In the genomic region with DNA sequence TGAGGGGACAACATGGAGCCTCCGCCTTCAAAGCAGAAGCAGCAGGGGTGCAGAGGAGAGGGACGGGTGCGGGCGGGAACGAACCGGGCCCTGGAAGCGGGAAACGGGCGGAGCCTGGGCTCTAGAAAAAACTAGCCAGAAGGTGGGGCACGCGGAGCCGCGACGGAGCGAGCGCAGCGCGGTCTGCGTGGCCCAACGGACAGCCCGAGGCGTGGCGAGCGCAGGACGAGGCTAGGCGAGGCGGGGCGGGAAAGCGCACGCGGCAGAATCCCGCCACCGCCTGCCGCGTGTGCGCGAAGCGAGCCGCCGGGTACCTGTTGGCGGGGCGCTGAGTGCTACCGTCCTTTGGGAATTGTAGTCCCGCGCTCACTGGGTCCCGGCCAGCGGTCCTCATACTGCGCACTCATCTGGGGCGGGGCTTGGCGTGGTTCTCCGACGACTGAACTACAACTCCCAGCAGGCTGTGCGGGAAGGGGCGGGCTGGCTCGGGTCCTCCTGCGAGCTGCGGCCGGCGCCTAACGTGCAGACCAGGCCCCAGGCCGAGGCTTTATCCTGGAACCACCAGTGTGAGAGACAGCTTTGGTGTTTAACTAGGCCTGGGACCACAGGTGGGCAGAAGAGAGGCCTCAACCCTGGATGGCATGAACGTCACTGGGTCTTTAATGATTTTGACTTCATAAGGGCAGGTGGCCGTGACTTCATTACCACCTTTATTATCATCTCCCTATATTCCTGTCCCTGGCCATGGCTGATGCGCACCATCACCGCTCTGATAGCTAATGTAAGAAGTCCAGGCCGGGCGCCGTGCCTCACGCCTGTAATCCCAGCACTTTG, we compare ENCODE assay signal across 8 cellular contexts. TPM values are rescaled to one million over a fixed set of nuclear protein-coding genes. Genes with fewer than 3 reads are reported as not detected.
DNase-seq lines count a peak whose midpoint lies in the region; ATAC-seq and TF ChIP-seq lines count a peak whose summit lies in the region.

A gene with protein sequence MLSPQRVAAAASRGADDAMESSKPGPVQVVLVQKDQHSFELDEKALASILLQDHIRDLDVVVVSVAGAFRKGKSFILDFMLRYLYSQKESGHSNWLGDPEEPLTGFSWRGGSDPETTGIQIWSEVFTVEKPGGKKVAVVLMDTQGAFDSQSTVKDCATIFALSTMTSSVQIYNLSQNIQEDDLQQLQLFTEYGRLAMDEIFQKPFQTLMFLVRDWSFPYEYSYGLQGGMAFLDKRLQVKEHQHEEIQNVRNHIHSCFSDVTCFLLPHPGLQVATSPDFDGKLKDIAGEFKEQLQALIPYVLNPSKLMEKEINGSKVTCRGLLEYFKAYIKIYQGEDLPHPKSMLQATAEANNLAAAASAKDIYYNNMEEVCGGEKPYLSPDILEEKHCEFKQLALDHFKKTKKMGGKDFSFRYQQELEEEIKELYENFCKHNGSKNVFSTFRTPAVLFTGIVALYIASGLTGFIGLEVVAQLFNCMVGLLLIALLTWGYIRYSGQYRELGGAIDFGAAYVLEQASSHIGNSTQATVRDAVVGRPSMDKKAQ (minus strand): TSS at position 55 of the 834 bp plus-strand sequence. CDS start 41 bp downstream, at position 14.

- H3K36me3 ChIP-seq in SU-DHL-6 (ENCODE audit: low read length) (no peaks in the 10 kb centered on the region), thoracic aorta (no peaks in the 10 kb centered on the region)

- intact Hi-C loops in head of caudate nucleus (cut with DNase I), result loop anchor here (1.0 to 5.0 kb wide), 2 partner anchors 10 to 66 kb away; a partner anchor contains a TSS

- peak within 1 kb of the TSS; percentile 70 for H3K27ac ChIP-seq in SU-DHL-6 (ENCODE audit: low read depth, low read length)
- peak within 1 kb of the TSS; percentile 99 to 100 for H3K27ac ChIP-seq in thoracic aorta

- H3K27me3 Mint-ChIP-seq in activated naive CD8-positive, alpha-beta T cell treated with anti-CD3 and anti-CD28 coated beads, Interleukin-2, amount 10 ng/mL, durations not matched to agents 7 days and 5 days, result no peaks in the 10 kb centered on the region
- H3K27me3 Mint-ChIP-seq in osteocyte (ENCODE audit: unreplicated experiment), result no peaks in the 10 kb centered on the region

- H4K20me1 ChIP-seq in SU-DHL-6 (ENCODE audit: low read depth, low read length), result 0 out of 2 replicates have a peak, but pooled peaks cover 4% of the 10 kb centered on the region

- H3K9me3 ChIP-seq in SU-DHL-6 (ENCODE audit: insufficient read depth, low read length) (no peaks in the 10 kb centered on the region), thoracic aorta (no peaks in the 10 kb centered on the region)

- TF ChIP-seq CTCF in GM10266 (IDR thresholded peaks at IDR 0.05; ENCODE audit: control insufficient read depth, insufficient read depth, low read depth, missing control alignments) (peak; percentile 26), SU-DHL-6 (IDR thresholded peaks at IDR 0.05; ENCODE audit: insufficient read depth, low read length, poor library complexity, severe bottlenecking) (no peak), osteocyte (IDR thresholded peaks at IDR 0.05) (peak; percentile 20), thoracic aorta (IDR thresholded peaks at IDR 0.05) (no peak)

- H3K4me1 Mint-ChIP-seq in activated naive CD8-positive, alpha-beta T cell treated with anti-CD3 and anti-CD28 coated beads, Interleukin-2, amount 10 ng/mL, durations not matched to agents 7 days and 5 days, result peaks cover 23% of the 10 kb centered on the region
- H3K4me1 Mint-ChIP-seq in osteocyte (ENCODE audit: unreplicated experiment), result peaks cover 39% of the 10 kb centered on the region

- peaks cover 7% of the 10 kb centered on the region; the same call in 1 of the 2 replicates for H3F3A ChIP-seq in SU-DHL-6 (ENCODE audit: insufficient read depth)

- no peaks in the 10 kb centered on the region for H3K27me3 ChIP-seq in SU-DHL-6 (ENCODE audit: low read length)
- H3K27me3 ChIP-seq in thoracic aorta (replicated peaks; ENCODE audit: insufficient read depth), result no peaks in the 10 kb centered on the region

- H3K4me3 ChIP-seq in SU-DHL-6 (ENCODE audit: insufficient read depth, low read length, poor library complexity, severe bottlenecking) (peak within 1 kb of the TSS; percentile 80), thoracic aorta (peak within 1 kb of the TSS; percentile 94)

- H3K36me3 Mint-ChIP-seq in activated naive CD8-positive, alpha-beta T cell treated with anti-CD3 and anti-CD28 coated beads, Interleukin-2, amount 10 ng/mL, durations not matched to agents 7 days and 5 days, result peaks cover 2% of the 10 kb centered on the region
- H3K36me3 Mint-ChIP-seq in osteocyte (ENCODE audit: unreplicated experiment), result peaks cover 2% of the 10 kb centered on the region

- H3K4me3 Mint-ChIP-seq in activated naive CD8-positive, alpha-beta T cell treated with anti-CD3 and anti-CD28 coated beads, Interleukin-2, amount 10 ng/mL, durations not matched to agents 7 days and 5 days, result peak within 1 kb of the TSS; percentile 89
- peak within 1 kb of the TSS; percentile 79 for H3K4me3 Mint-ChIP-seq in osteocyte (ENCODE audit: unreplicated experiment)

- H2AFZ ChIP-seq in SU-DHL-6 (ENCODE audit: low read depth, low read length, severe bottlenecking), result peak within 1 kb of the TSS; percentile 91

- peaks cover 34 to 41% of the 10 kb centered on the region in 2 donors for H3K4me1 ChIP-seq in thoracic aorta (ENCODE audit: control insufficient read depth in 1 of 2, low read depth in 2 of 2)

- no peaks in the 10 kb centered on the region for H3K9me3 Mint-ChIP-seq in activated naive CD8-positive, alpha-beta T cell treated with anti-CD3 and anti-CD28 coated beads, Interleukin-2, amount 10 ng/mL, durations not matched to agents 7 days and 5 days
- H3K9me3 Mint-ChIP-seq in osteocyte (ENCODE audit: unreplicated experiment), result no peaks in the 10 kb centered on the region

- peak within 1 kb of the TSS; percentile 72 for H3K4me2 ChIP-seq in SU-DHL-6 (ENCODE audit: low read depth, low read length, poor library complexity, severe bottlenecking)

- ATAC-seq in HG02623 (IDR thresholded peaks at IDR 0.05; ENCODE audit: unreplicated experiment), result peak; percentile 91
- peak; percentile 96 for ATAC-seq in activated naive CD8-positive, alpha-beta T cell treated with anti-CD3 and anti-CD28 coated beads, Interleukin-2, amount 10 ng/mL, durations not matched to agents 7 days and 5 days (ENCODE audit: low read depth)
- peak; percentile 64 for ATAC-seq in thoracic aorta (ENCODE audit: insufficient number of reproducible peaks, low FRiP score, low read depth)

- H3K9me2 ChIP-seq in SU-DHL-6 (replicated peaks; ENCODE audit: insufficient read depth, low read length), result no peaks in the 10 kb centered on the region

- peak within 1 kb of the TSS; percentile 74 for H3K27ac Mint-ChIP-seq in activated naive CD8-positive, alpha-beta T cell treated with anti-CD3 and anti-CD28 coated beads, Interleukin-2, amount 10 ng/mL, durations not matched to agents 7 days and 5 days
- H3K27ac Mint-ChIP-seq in osteocyte (ENCODE audit: unreplicated experiment), result peak within 1 kb of the TSS; percentile 93

- peaks cover 42% of the 10 kb centered on the region for H3K79me2 ChIP-seq in SU-DHL-6 (ENCODE audit: insufficient read depth, low read length)

- DNase-seq in GM10266 (ENCODE audit: extremely low spot score) (peak; percentile 96), NCI-H1092 treated with DMSO at 0.1 percent for 48 hours (lab: John Stamatoyannopoulos, UW) (peak; percentile 97), head of caudate nucleus (peak; percentile 97 to 100 (median 98)), osteocyte (ENCODE audit: extremely low spot score, unreplicated experiment) (peak; percentile 98), thoracic aorta (ENCODE audit: low spot score) (peak; percentile 97)
- peak; percentile 93 for DNase-seq in activated naive CD8-positive, alpha-beta T cell treated with anti-CD3 and anti-CD28 coated beads, Interleukin-2, amount 10 ng/mL, durations not matched to agents 7 days and 5 days

- POLR2A ChIA-PET in activated naive CD8-positive, alpha-beta T cell treated with anti-CD3 and anti-CD28 coated beads, Interleukin-2, amount 10 ng/mL, durations not matched to agents 7 days and 5 days (lab: Charles Lee), result interaction anchor here (2.3 kb wide), 1 partner anchor 10 kb away, joined by 39 read pairs; a partner anchor contains a TSS

- peak within 1 kb of the TSS; percentile 91 for H3K9ac ChIP-seq in SU-DHL-6 (ENCODE audit: low read length)

RNA-seq across cellular contexts. Expression of the gene that starts here (rescaled TPM):
- total RNA-seq in activated naive CD8-positive, alpha-beta T cell treated with anti-CD3 and anti-CD28 coated beads, Interleukin-2, amount 10 ng/mL, durations not matched to agents 7 days and 5 days, result 10 to 100 TPM; 36.7 to 38.1 TPM
- total RNA-seq in osteocyte (96.9 and 107 TPM in 2 replicates), thoracic aorta (100 to 1,000 TPM; 188 to 192 TPM)

Comparison
In these comparisons a context has a peak if more than half of its experiments do, and no peak if none do; other contexts are left out.
1. Peak in every context shown above with its lines: DNase-seq, ATAC-seq, H3K4me3 ChIP-seq and H3K27ac ChIP-seq.
2. CTCF ChIP-seq: peak in GM10266 (single experiment) and osteocyte (single experiment); none in SU-DHL-6 (single experiment) and thoracic aorta (single experiment).